Comparison of ENCODE assay signal across 8 cellular contexts in the genomic region with DNA sequence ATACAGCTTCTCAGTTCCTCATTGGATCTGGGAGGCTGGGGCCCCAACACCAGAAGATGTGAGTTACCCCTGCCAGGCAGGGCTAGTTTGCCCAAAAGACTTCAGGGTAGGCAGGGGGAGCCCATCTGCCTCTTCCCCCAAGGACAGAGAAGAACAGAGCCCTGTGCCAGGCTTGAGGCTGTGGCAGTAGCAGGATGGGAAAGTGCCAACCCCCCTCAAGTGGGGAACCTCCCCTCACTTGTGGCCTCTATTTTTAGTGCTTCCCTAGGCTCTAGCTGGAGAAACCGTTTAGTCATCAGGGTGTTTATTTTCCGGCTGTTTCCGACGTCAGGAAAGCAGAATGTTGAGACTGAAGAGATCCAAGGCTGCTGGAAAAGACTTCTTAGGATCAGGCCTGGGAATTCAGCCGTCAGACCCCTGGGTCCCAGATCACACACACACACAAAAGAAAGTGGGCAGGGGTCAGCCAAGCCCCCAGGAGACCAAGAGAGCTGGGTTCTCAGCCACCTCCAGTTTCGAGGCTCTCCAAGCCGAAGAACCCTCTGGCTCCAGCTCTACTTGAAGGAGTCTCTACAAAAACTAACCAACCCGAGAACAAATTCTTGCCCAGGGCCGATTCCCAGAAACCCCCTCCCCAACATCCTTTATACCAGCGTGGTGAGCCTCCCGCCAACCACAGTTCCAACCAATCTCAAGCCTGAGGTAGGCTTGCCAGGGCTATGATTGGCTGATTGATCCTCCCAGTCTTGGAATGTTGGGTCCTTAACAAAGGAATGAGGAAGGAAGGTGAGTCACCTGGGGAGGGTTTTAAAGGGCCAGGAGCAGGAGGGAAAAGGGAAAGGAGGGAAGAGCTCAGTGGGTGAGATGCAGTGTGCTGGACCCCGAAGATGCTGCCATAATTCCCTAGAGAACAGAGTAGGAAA. TPM values are rescaled to one million over a fixed set of nuclear protein-coding genes. Genes with fewer than 3 reads are reported as not detected.
DNase-seq lines count a peak whose midpoint lies in the region; ATAC-seq, FAIRE-seq and TF ChIP-seq lines count a peak whose summit lies in the region.

No MANE protein-coding gene starts in this region.

- H3K36me3 ChIP-seq in GM12878 (ENCODE audit: control insufficient read depth in 2 of 2, insufficient read depth in 2 of 2, low read length in 1 of 2) (no peaks in the 10 kb centered on the region), rectal smooth muscle tissue (ENCODE audit: control insufficient read depth, insufficient read depth, low read length) (no peaks in the 10 kb centered on the region)

- no peak for TF ChIP-seq RAD21 in GM12878 (IDR thresholded peaks at IDR 0.05; ENCODE audit: insufficient read depth, low read depth, low read length)

- intact Hi-C loops in GM12878 (cut with micrococcal nuclease; ENCODE audit: unreplicated experiment) = loop anchor here (5.0 to 10.0 kb wide), 2 partner anchors 242 to 264 kb away; partner anchors contain the start of genes MRPL24 and PRCC

- RAD21 ChIA-PET in GM12878 (lab: Charles Lee; ENCODE audit: unreplicated experiment) = interaction anchor here (0.8 to 5.8 kb wide), 3 partner anchors 16 to 45 kb away, joined by 3 to 323 read pairs (median 25); no protein-coding TSS in a partner anchor

- DNase-seq in G401 (ENCODE audit: low spot score) (peak; percentile 90), NCI-H446 (lab: John Stamatoyannopoulos, UW) (peak; percentile 43 to 62), GM12878 (ENCODE audit: low read depth, low spot score) (no peak), hypothalamus (lab: John Stamatoyannopoulos, UW) (peak in 35 of 51 donors; percentile 20 to 80 (median 56)), D721Med (ENCODE audit: insufficient read length, low spot score) (no peak)

- TF ChIP-seq EP300 in GM12878 (IDR thresholded peaks at IDR 0.05; ENCODE audit: borderline replicate concordance in 1 of 2, control insufficient read depth in 1 of 2, low read depth in 2 of 2, low read length in 2 of 2) = no peak

- peaks cover 32% of the 10 kb centered on the region for H3K79me2 ChIP-seq in GM12878 (ENCODE audit: control insufficient read depth, insufficient read depth, low read length)

- H3K9me3 ChIP-seq in GM12878 (replicated peaks; ENCODE audit: control insufficient read depth, insufficient read depth, low read length) = no peaks in the 10 kb centered on the region

- no peak overlapping the region for H2AFZ ChIP-seq in GM12878 (ENCODE audit: control insufficient read depth, low read depth, low read length)

- TF ChIP-seq POLR2A in GM12878 (IDR thresholded peaks at IDR 0.05; ENCODE audit: low read depth, low read length) = no peak

- ATAC-seq in GM12878 = no peak
- ATAC-seq in GM21737 (IDR thresholded peaks at IDR 0.05; ENCODE audit: unreplicated experiment) = no peak
- no peak for ATAC-seq in GM19467 (IDR thresholded peaks at IDR 0.05; ENCODE audit: unreplicated experiment)

- no peak for FAIRE-seq in GM12878 (lab: Jason Lieb, UNC)
- FAIRE-seq in D721Med (lab: Jason Lieb, UNC) = no peak

- no peak for TF ChIP-seq CTCF in GM12878 (IDR thresholded peaks at IDR 0.05 in 2 of 3, conservative IDR thresholded peaks at IDR 0.05 in 1 of 3; ENCODE audit: control insufficient read depth in 2 of 3, extremely low read depth in 1 of 3, insufficient read depth in 1 of 3, low read depth in 3 of 3, low read length in 3 of 3)
- no peak for TF ChIP-seq CTCF in D721Med (IDR thresholded peaks at IDR 0.05; ENCODE audit: insufficient read depth, missing control alignments)

- in situ Hi-C loops in G401 (cut with HindIII; ENCODE audit: low sequenced_read_pairs) (no loop called here), GM12878 (cut with MboI) (no loop called here)

- SMC1A ChIA-PET in GM12878 (lab: Charles Lee; ENCODE audit: uncharacterized antibody, unreplicated experiment) = interaction anchor here (3.0 to 16.4 kb wide), 2 partner anchors 13 to 45 kb away, joined by 18 to 460 read pairs; no protein-coding TSS in a partner anchor

- CTCF ChIA-PET in GM12878 (lab: Yijun Ruan, JAX) = interaction anchor here (0.6 to 10.0 kb wide), 9 partner anchors 13 to 563 kb away, joined by 3 to 175 read pairs (median 4); partner anchors contain the start of gene GPATCH4

- H3K27ac ChIP-seq in GM12878 (ENCODE audit: control insufficient read depth, insufficient read depth) (peak overlapping the region; percentile 98), rectal smooth muscle tissue (ENCODE audit: low read depth, low read length) (peak overlapping the region; percentile 100)

- H3K9ac ChIP-seq in GM12878 (ENCODE audit: control insufficient read depth, insufficient read depth, low read length) (no peak overlapping the region), rectal smooth muscle tissue (ENCODE audit: low read length) (no peak overlapping the region)

- peak overlapping the region; percentile 83; the same call in 1 of the 2 replicates for H3K4me2 ChIP-seq in GM12878 (ENCODE audit: control insufficient read depth, insufficient read depth)

- 68% methylated on average over 12 of the region's 12 CpGs for WGBS in GM12878 (ENCODE audit: insufficient coverage, insufficient replicate concordance, low lambda C conversion rate, missing lambda C conversion rate)

- H3K27me3 ChIP-seq in GM12878 (replicated peaks in 1 of 2; ENCODE audit: control insufficient read depth in 2 of 2, insufficient read depth in 2 of 2, low read length in 1 of 2) = no peaks in the 10 kb centered on the region
- no peaks in the 10 kb centered on the region for H3K27me3 ChIP-seq in rectal smooth muscle tissue (ENCODE audit: control insufficient read depth, insufficient read depth, low read length)

- no TSS peak for BruUV-seq in GM12878 (replicated peaks; lab: Mats Ljungman, UMichigan)

- POLR2A ChIA-PET in GM12878 (lab: Charles Lee) = interaction anchor here (0.6 to 23.9 kb wide), 4 partner anchors 1 to 46 kb away, joined by 3 to 630 read pairs (median 326); partner anchors contain the start of gene MEF2D

- H3K4me3 ChIP-seq in GM12878 = no peak overlapping the region
- peak overlapping the region; percentile 52 for H3K4me3 ChIP-seq in rectal smooth muscle tissue (ENCODE audit: low read length)

- H4K20me1 ChIP-seq in GM12878 (ENCODE audit: control insufficient read depth, insufficient read depth) = no peaks in the 10 kb centered on the region

- H3K4me1 ChIP-seq in GM12878 (ENCODE audit: control insufficient read depth, insufficient read depth, low read length) (peaks cover 46% of the 10 kb centered on the region), rectal smooth muscle tissue (ENCODE audit: control insufficient read depth, insufficient read depth, low read length) (peaks cover 38% of the 10 kb centered on the region)

TF ChIP-seq in GM12878, 131 proteins besides CTCF, POLR2A, EP300 and RAD21:
- TF ChIP-seq JUND (IDR thresholded peaks at IDR 0.05; ENCODE audit: low read depth, low read length) = no peak
- TF ChIP-seq SPI1 (IDR thresholded peaks at IDR 0.05; ENCODE audit: borderline replicate concordance, insufficient read depth, low read depth, low read length) = peak; percentile 24; the same call in 1 of the 2 replicates
TF ChIP-seq in GM12878: peak in this region for 1.

RNA-seq across cellular contexts. Expression of gene MEF2D, which starts 2.4 kb away (rescaled TPM):
- total RNA-seq in G401 (2014; rRNA removed; shearing (Covaris generic)) = 5.5 and 7.3 TPM in 2 replicates
- 44.6 and 59.9 TPM in 2 replicates for total RNA-seq in GM12878 (2013; cell fraction: nucleolus; rRNA removed)
- total RNA-seq in GM12878 (2014; rRNA removed) = 13.8 and 17.1 TPM in 2 replicates
- total RNA-seq in GM12878 (2014; rRNA removed; fragmentation: Illumina TruSeq; extraction: Trizol) = 8.1 and 9.1 TPM in 2 replicates
- 47.3 and 53.0 TPM in 2 replicates for total RNA-seq in GM12878 (2021)
- 10.6 TPM for polyA plus RNA-seq in GM12878 (2011; ENCODE audit: low read depth)
- polyA plus RNA-seq in GM12878 (2011; rRNA removed) = 4.7 and 12.0 TPM in 2 replicates
- polyA plus RNA-seq in GM12878 (2011; cell fraction: cytosol; rRNA removed) = 16.5 and 18.1 TPM in 2 replicates
- polyA plus RNA-seq in GM12878 (2011; cell fraction: nucleus; rRNA removed) = 34.0 and 52.7 TPM in 2 replicates
- 27.0 and 28.1 TPM in 2 replicates for polyA plus RNA-seq in GM12878 (2012)
- polyA plus RNA-seq in GM12878 (2014; fragmentation: Illumina TruSeq; extraction: Trizol) = 11.2 and 16.5 TPM in 2 replicates
- 1 to 10 TPM in 1 of 2 experiments, under 1 TPM in 1; 0.61 to 1.3 TPM for polyA plus RNA-seq in GM12878 (2014; fragmentation: Nextera tagmentation; extraction: Ambion mirVana)
- polyA plus RNA-seq in GM12878 (2014; rRNA removed) = 23.7 and 26.4 TPM in 2 replicates
- 10 to 100 TPM; 38.2 to 44.2 TPM for polyA plus RNA-seq in GM12878 (2016; fragmentation: Nextera tagmentation; extraction: Ambion mirVana)
- 13.3 and 13.9 TPM in 2 replicates for polyA minus RNA-seq in GM12878 (2011; rRNA and poly(A)+ RNA removed)
- polyA minus RNA-seq in GM12878 (2011; cell fraction: cytosol; rRNA and poly(A)+ RNA removed) = 14.3 and 15.9 TPM in 2 replicates
- 11.0 and 24.5 TPM in 2 replicates for polyA minus RNA-seq in GM12878 (2011; cell fraction: nucleus; rRNA and poly(A)+ RNA removed)

Comparison
In these comparisons a context has a peak if more than half of its experiments do, and no peak if none do; other contexts are left out.
1. DNase-seq: peak in G401 (single experiment), NCI-H446 (2 of 2) and hypothalamus (35 of 51); none in GM12878 (single experiment) and D721Med (single experiment).